2 cellular contexts compared by ENCODE assay signal in genomic region chr17:40415390-40415789, GRCh38.
TF ChIP-seq lines count a peak whose summit lies in the region.

No MANE protein-coding gene starts in this region.

TF ChIP-seq in GM23338, 12 proteins besides CTCF, POLR2A, EP300 and RAD21:
- no peak for TF ChIP-seq ZNF114 (CRISPR knock-in tag; IDR thresholded peaks at IDR 0.05)
- no peak for TF ChIP-seq POLR2AphosphoS5 (IDR thresholded peaks at IDR 0.05; ENCODE audit: low read depth)
- TF ChIP-seq, protein P1, sequence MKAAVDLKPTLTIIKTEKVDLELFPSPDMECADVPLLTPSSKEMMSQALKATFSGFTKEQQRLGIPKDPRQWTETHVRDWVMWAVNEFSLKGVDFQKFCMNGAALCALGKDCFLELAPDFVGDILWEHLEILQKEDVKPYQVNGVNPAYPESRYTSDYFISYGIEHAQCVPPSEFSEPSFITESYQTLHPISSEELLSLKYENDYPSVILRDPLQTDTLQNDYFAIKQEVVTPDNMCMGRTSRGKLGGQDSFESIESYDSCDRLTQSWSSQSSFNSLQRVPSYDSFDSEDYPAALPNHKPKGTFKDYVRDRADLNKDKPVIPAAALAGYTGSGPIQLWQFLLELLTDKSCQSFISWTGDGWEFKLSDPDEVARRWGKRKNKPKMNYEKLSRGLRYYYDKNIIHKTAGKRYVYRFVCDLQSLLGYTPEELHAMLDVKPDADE (IDR thresholded peaks at IDR 0.05) = no peak
- no peak for TF ChIP-seq EZH2phosphoT487 (IDR thresholded peaks at IDR 0.05; ENCODE audit: unreplicated experiment)
TF ChIP-seq in GM23338: peak in this region for 0.

TF ChIP-seq in endothelial cell of umbilical vein, 7 proteins besides CTCF, POLR2A, EP300 and RAD21:
- TF ChIP-seq GATA2 (IDR thresholded peaks at IDR 0.05; ENCODE audit: insufficient read depth, insufficient read length, low read depth, low read length) (no peak), JUN (IDR thresholded peaks at IDR 0.05; ENCODE audit: borderline replicate concordance, insufficient read depth, insufficient read length, low read depth) (no peak), EZH2 (IDR thresholded peaks at IDR 0.05; ENCODE audit: borderline replicate concordance, low read depth, low read length, severe bottlenecking) (no peak), MYC (IDR thresholded peaks at IDR 0.05; ENCODE audit: low read depth, low read length) (no peak), FOS (IDR thresholded peaks at IDR 0.05; ENCODE audit: borderline replicate concordance, insufficient read depth, low read length) (no peak)
